ENCODE assay signal across 1 cellular context in the genomic region with DNA sequence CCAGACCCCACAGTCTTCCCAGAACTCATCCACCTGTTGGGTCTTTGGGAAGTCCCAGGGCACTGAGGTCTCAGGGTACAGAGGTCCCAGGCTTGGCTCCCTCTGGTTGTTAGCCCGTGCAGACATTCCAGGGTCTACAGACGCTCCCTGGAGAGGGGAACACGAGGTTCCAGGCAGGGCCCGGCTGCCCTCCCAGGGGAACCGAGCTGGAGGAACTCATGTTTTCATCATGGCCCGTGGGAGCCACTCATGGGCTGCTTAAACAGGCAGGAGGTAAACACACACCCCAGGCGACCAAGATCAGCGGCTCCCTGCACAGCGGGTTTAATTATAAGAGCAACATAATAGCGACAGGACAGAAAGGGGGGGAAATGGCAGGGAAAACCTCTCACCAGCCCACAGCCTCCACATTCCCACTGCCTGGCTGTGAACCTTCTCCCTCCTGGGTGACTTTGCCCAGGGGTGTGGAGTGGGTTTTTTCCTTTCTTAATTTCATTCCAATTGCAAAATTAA.
TF ChIP-seq lines count a peak whose summit lies in the region.

No MANE protein-coding gene starts in this region.

TF ChIP-seq in WTC11, 78 proteins besides CTCF, POLR2A, EP300 and RAD21 (continued from another document):
- TF ChIP-seq, protein P1, sequence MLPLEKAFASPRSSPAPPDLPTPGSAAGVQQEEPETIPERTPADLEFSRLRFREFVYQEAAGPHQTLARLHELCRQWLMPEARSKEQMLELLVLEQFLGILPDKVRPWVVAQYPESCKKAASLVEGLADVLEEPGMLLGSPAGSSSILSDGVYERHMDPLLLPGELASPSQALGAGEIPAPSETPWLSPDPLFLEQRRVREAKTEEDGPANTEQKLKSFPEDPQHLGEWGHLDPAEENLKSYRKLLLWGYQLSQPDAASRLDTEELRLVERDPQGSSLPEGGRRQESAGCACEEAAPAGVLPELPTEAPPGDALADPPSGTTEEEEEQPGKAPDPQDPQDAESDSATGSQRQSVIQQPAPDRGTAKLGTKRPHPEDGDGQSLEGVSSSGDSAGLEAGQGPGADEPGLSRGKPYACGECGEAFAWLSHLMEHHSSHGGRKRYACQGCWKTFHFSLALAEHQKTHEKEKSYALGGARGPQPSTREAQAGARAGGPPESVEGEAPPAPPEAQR (CRISPR knock-in tag; IDR thresholded peaks at IDR 0.05): no peak
- TF ChIP-seq, protein P2, sequence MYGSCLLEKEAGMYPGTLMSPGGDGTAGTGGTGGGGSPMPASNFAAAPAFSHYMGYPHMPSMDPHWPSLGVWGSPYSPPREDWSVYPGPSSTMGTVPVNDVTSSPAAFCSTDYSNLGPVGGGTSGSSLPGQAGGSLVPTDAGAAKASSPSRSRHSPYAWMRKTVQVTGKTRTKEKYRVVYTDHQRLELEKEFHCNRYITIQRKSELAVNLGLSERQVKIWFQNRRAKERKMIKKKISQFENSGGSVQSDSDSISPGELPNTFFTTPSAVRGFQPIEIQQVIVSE (CRISPR knock-in tag; IDR thresholded peaks at IDR 0.05; ENCODE audit: borderline replicate concordance): no peak
- TF ChIP-seq ZNF423 (CRISPR knock-in tag; IDR thresholded peaks at IDR 0.05) (no peak), NR1H2 (CRISPR knock-in tag; IDR thresholded peaks at IDR 0.05) (no peak), MYBL2 (CRISPR knock-in tag; IDR thresholded peaks at IDR 0.05) (no peak), ESRRA (CRISPR knock-in tag; IDR thresholded peaks at IDR 0.05; ENCODE audit: borderline replicate concordance) (no peak), RORB (CRISPR knock-in tag; IDR thresholded peaks at IDR 0.05) (no peak), CREM (CRISPR knock-in tag; IDR thresholded peaks at IDR 0.05) (no peak), GTF2I (CRISPR knock-in tag; conservative IDR thresholded peaks at IDR 0.05) (no peak), CBFB (CRISPR knock-in tag; IDR thresholded peaks at IDR 0.05; ENCODE audit: low read depth) (no peak)
- TF ChIP-seq, protein P3, sequence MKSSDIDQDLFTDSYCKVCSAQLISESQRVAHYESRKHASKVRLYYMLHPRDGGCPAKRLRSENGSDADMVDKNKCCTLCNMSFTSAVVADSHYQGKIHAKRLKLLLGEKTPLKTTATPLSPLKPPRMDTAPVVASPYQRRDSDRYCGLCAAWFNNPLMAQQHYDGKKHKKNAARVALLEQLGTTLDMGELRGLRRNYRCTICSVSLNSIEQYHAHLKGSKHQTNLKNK (CRISPR knock-in tag; IDR thresholded peaks at IDR 0.05): no peak
TF ChIP-seq in WTC11: peak in this region for 0.
